Comparison of ENCODE assay signal across 14 cellular contexts in genomic region chr20:50294164-50295088, GRCh38.
DNase-seq lines count a peak whose midpoint lies in the region; ATAC-seq and TF ChIP-seq lines count a peak whose summit lies in the region.
"Had no signal": no experiment of that assay in that cellular context is flagged by ENCODE, and none has a peak within 500 bp of the region (broad histone marks: within the 10 kb centered on the region; RNA-seq: fewer than 3 reads in every experiment).

No MANE protein-coding gene starts in this region.

- peaks cover 3 to 50% (median 15%) of the 10 kb centered on the region in 3 donors for H3K4me1 ChIP-seq in gastroesophageal sphincter
- H3K4me1 ChIP-seq in smooth muscle cell (ENCODE audit: low read depth), result no peaks in the 10 kb centered on the region
- peaks cover 16% of the 10 kb centered on the region for H3K4me1 ChIP-seq in body of pancreas

- H4K20me1 ChIP-seq in smooth muscle cell (ENCODE audit: low read depth), result no peaks in the 10 kb centered on the region

- H3F3A ChIP-seq in smooth muscle cell (ENCODE audit: low read depth), result peaks cover 7% of the 10 kb centered on the region

- H3K9me3 ChIP-seq in gastroesophageal sphincter (no peaks in the 10 kb centered on the region), smooth muscle cell (replicated peaks; ENCODE audit: low read depth) (no peaks in the 10 kb centered on the region), body of pancreas (no peaks in the 10 kb centered on the region)

- no peak overlapping the region for H3K4me2 ChIP-seq in smooth muscle cell

- TF ChIP-seq POLR2A in gastroesophageal sphincter (IDR thresholded peaks at IDR 0.05), result no peak
- no peak for TF ChIP-seq POLR2A in body of pancreas (IDR thresholded peaks at IDR 0.05)

- H3K4me3 ChIP-seq in gastroesophageal sphincter (no peak overlapping the region), smooth muscle cell (no peak overlapping the region), body of pancreas (no peak overlapping the region)

- H3K36me3 ChIP-seq in gastroesophageal sphincter, result no peaks in the 10 kb centered on the region
- H3K36me3 ChIP-seq in smooth muscle cell (ENCODE audit: low read depth), result no peaks in the 10 kb centered on the region
- H3K36me3 ChIP-seq in body of pancreas (replicated peaks in 1 of 2; ENCODE audit: insufficient read depth in 1 of 2, low read depth in 2 of 2), result no peaks in the 10 kb centered on the region

- peak overlapping the region in 3 of 4 donors; percentile 76 to 82 (median 79) for H3K27ac ChIP-seq in gastroesophageal sphincter
- peak overlapping the region; percentile 49 for H3K27ac ChIP-seq in smooth muscle cell (ENCODE audit: low read depth)
- peak overlapping the region in 1 of 4 donors; percentile 71 for H3K27ac ChIP-seq in body of pancreas

- TF ChIP-seq CTCF in gastroesophageal sphincter (IDR thresholded peaks at IDR 0.05), result no peak
- TF ChIP-seq CTCF in smooth muscle cell (IDR thresholded peaks at IDR 0.05; ENCODE audit: borderline replicate concordance, insufficient read depth, poor library complexity, severe bottlenecking), result no peak
- TF ChIP-seq CTCF in body of pancreas (IDR thresholded peaks at IDR 0.05), result no peak

- H3K79me2 ChIP-seq in smooth muscle cell (ENCODE audit: low read depth), result no peaks in the 10 kb centered on the region

- no peak for TF ChIP-seq EP300 in gastroesophageal sphincter (IDR thresholded peaks at IDR 0.05)

- H3K27me3 ChIP-seq in gastroesophageal sphincter, result no peaks in the 10 kb centered on the region
- no peaks in the 10 kb centered on the region for H3K27me3 ChIP-seq in smooth muscle cell (ENCODE audit: low read depth)
- no peaks in the 10 kb centered on the region for H3K27me3 ChIP-seq in body of pancreas

- WGBS in gastroesophageal sphincter (ENCODE audit: low coverage in 1 of 2), 2 donors, result 93 to 95% methylated on average over 6 to 7 of the region's 18 CpGs
- 82% methylated on average over 18 of the region's 18 CpGs for WGBS in smooth muscle cell (ENCODE audit: low lambda C conversion rate)
- 84 to 90% methylated on average over 16 of the region's 18 CpGs for WGBS in body of pancreas, 2 donors

- intact Hi-C loops in body of pancreas (cut with DNase I), result no loop called here

- no peak overlapping the region for H2AFZ ChIP-seq in smooth muscle cell (ENCODE audit: low read depth)

- DNase-seq in EH (ENCODE audit: low read depth) (peak; percentile 21), smooth muscle cell (lab: John Stamatoyannopoulos, UW; ENCODE audit: unreplicated experiment) (no peak), activated gamma-delta T cell treated with Interleukin-2 at 50 U/mL for 16 hours (no peak), DMS153 treated with DMSO at 0.1 percent for 48 hours (lab: John Stamatoyannopoulos, UW; ENCODE audit: unreplicated experiment) (no peak), GM19238 (ENCODE audit: insufficient read length, low spot score) (no peak), body of pancreas (no peak)
- DNase-seq: activated CD4-positive, alpha-beta T cell treated with anti-CD3 and anti-CD28 coated beads, Interleukin-2, amount 50 U/mL, for 48 hours; activated naive CD4-positive, alpha-beta T cell treated with anti-CD3 and anti-CD28 coated beads, Interleukin-2, amount 10 ng/mL, durations not matched to agents 7 days and 5 days; CD4-positive, CD25-positive, alpha-beta regulatory T cell; mammary epithelial cell; NCI-H82; T-helper 1 cell had no signal

- ATAC-seq in gastroesophageal sphincter, result no peak
- ATAC-seq in body of pancreas, result no peak

- no peak overlapping the region for H3K9ac ChIP-seq in smooth muscle cell (ENCODE audit: low read depth)

TF ChIP-seq in PFSK-1, 5 proteins besides CTCF, POLR2A, EP300 and RAD21:
- TF ChIP-seq REST (IDR thresholded peaks at IDR 0.05; ENCODE audit: insufficient read depth in 1 of 2, low read depth in 2 of 2, low read length in 2 of 2), result no peak
- TF ChIP-seq TAF1 (IDR thresholded peaks at IDR 0.05; ENCODE audit: borderline replicate concordance, insufficient read depth, low read length), result no peak
- no peak for TF ChIP-seq POLR2AphosphoS5 (IDR thresholded peaks at IDR 0.05; ENCODE audit: low read depth, low read length)
- peak; percentile 10 for TF ChIP-seq FOXP2 (optimal IDR thresholded peaks at IDR 0.05; ENCODE audit: borderline replicate concordance, extremely low read depth, extremely low read length, insufficient read depth)
